ENCODE assay signal across 23 cellular contexts in genomic region chr2:18833941-18834340, GRCh38.
DNase-seq lines count a peak whose midpoint lies in the region; ATAC-seq and TF ChIP-seq lines count a peak whose summit lies in the region.
"Had no signal": no experiment of that assay in that cellular context is flagged by ENCODE, and none has a peak within 500 bp of the region (broad histone marks: within the 10 kb centered on the region; RNA-seq: fewer than 3 reads in every experiment).

No MANE protein-coding gene starts in this region.

- H2AFZ ChIP-seq in mammary epithelial cell (ENCODE audit: low read depth, low read length): no peak overlapping the region

- 96% methylated on average over 2 of the region's 2 CpGs for WGBS in mammary epithelial cell (ENCODE audit: low coverage, missing lambda C conversion rate)
- WGBS in testis, 2 donors: 96 to 100% methylated on average over 2 of the region's 2 CpGs

- H3K36me3 ChIP-seq in mammary epithelial cell (ENCODE audit: insufficient read depth, low read length) (no peaks in the 10 kb centered on the region), breast epithelium (no peaks in the 10 kb centered on the region), adipocyte (ENCODE audit: control insufficient read depth, insufficient read depth, low read length, severe bottlenecking) (no peaks in the 10 kb centered on the region), testis (ENCODE audit: low read depth, missing control alignments) (no peaks in the 10 kb centered on the region)

- H3K4me1 ChIP-seq in mammary epithelial cell (ENCODE audit: insufficient read depth, low read length): peaks cover 24% of the 10 kb centered on the region
- no peaks in the 10 kb centered on the region for H3K4me1 ChIP-seq in breast epithelium
- H3K4me1 ChIP-seq in adipocyte (ENCODE audit: control insufficient read depth, insufficient read depth, low read length): peaks cover 64% of the 10 kb centered on the region
- H3K4me1 ChIP-seq in testis: peaks cover 47% of the 10 kb centered on the region

- TF ChIP-seq POLR2A in breast epithelium (IDR thresholded peaks at IDR 0.05) (no peak), testis (IDR thresholded peaks at IDR 0.05) (no peak)

- H3K4me3 ChIP-seq in mammary epithelial cell (replicated peaks in 1 of 3; ENCODE audit: insufficient read depth in 1 of 3, low read depth in 2 of 3, low read length in 3 of 3) (no peak overlapping the region), breast epithelium (no peak overlapping the region), adipocyte (ENCODE audit: low read length) (peak overlapping the region; percentile 22), fibroblast of the aortic adventitia (ENCODE audit: low read depth, low read length) (no peak overlapping the region), testis (no peak overlapping the region)

- H3K27ac ChIP-seq in mammary epithelial cell (ENCODE audit: insufficient read depth, low read depth, low read length): no peak overlapping the region
- no peak overlapping the region for H3K27ac ChIP-seq in breast epithelium
- peak overlapping the region; percentile 32 to 57 for H3K27ac ChIP-seq in testis
- H3K27ac ChIP-seq: C4-2B had no signal

- intact Hi-C loops in mammary epithelial cell (cut with micrococcal nuclease): no loop called here
- intact Hi-C loops in breast epithelium (cut with DNase I; ENCODE audit: low total_unique reads): no loop called here
- intact Hi-C loops in testis (cut with DNase I; ENCODE audit: low total_unique reads): no loop called here

- no peak for ATAC-seq in HG02678 (IDR thresholded peaks at IDR 0.05; ENCODE audit: unreplicated experiment)
- ATAC-seq in HG03045 (IDR thresholded peaks at IDR 0.05; ENCODE audit: unreplicated experiment): no peak

- H3K9ac ChIP-seq in mammary epithelial cell (ENCODE audit: insufficient read depth, low read length) (no peak overlapping the region), adipocyte (ENCODE audit: low read length) (peak overlapping the region; percentile 25)

- H3K27me3 ChIP-seq in mammary epithelial cell (ENCODE audit: insufficient read depth, low read length) (no peaks in the 10 kb centered on the region), breast epithelium (no peaks in the 10 kb centered on the region), adipocyte (replicated peaks; ENCODE audit: control insufficient read depth, insufficient read depth, low read length) (no peaks in the 10 kb centered on the region), testis (no peaks in the 10 kb centered on the region)

- no peaks in the 10 kb centered on the region for H3K79me2 ChIP-seq in mammary epithelial cell (ENCODE audit: insufficient read depth, low read length)

- no peaks in the 10 kb centered on the region for H4K20me1 ChIP-seq in mammary epithelial cell (ENCODE audit: insufficient read depth, low read length)

- H3K9me3 ChIP-seq in mammary epithelial cell (replicated peaks; ENCODE audit: insufficient read depth, low read length): no peaks in the 10 kb centered on the region
- no peaks in the 10 kb centered on the region for H3K9me3 ChIP-seq in breast epithelium
- no peaks in the 10 kb centered on the region for H3K9me3 ChIP-seq in adipocyte (ENCODE audit: control insufficient read depth, low read length)
- H3K9me3 ChIP-seq in testis: no peaks in the 10 kb centered on the region

- CTCF ChIA-PET in mammary epithelial cell (lab: Charles Lee; ENCODE audit: low non-redundant PET): no interaction called here

- in situ Hi-C loops in mammary epithelial cell (cut with MboI; ENCODE audit: low sequenced_read_pairs in 2 of 2): no loop called here

- TF ChIP-seq CTCF in mammary epithelial cell (conservative IDR thresholded peaks at IDR 0.05 in 1 of 2, IDR thresholded peaks at IDR 0.05 in 1 of 2; ENCODE audit: extremely low read depth in 1 of 2, insufficient read depth in 1 of 2, low read depth in 1 of 2, low read length in 2 of 2) (no peak), breast epithelium (IDR thresholded peaks at IDR 0.05) (no peak), fibroblast of the aortic adventitia (IDR thresholded peaks at IDR 0.05; ENCODE audit: insufficient read depth, low read length) (no peak), testis (IDR thresholded peaks at IDR 0.05) (no peak)

- BruUV-seq in mammary epithelial cell (replicated peaks; lab: Mats Ljungman, UMichigan): no TSS peak

- peak overlapping the region; percentile 23 for H3K4me2 ChIP-seq in mammary epithelial cell (ENCODE audit: insufficient read depth, low read depth, low read length)

- no peak for DNase-seq in mammary epithelial cell
- DNase-seq in breast epithelium (ENCODE audit: low spot score in 2 of 2): no peak
- DNase-seq in adipocyte (ENCODE audit: low read depth): no peak
- peak; percentile 30 for DNase-seq in fibroblast of the aortic adventitia (ENCODE audit: low read depth)
- DNase-seq in testis: no peak
- no peak for DNase-seq in NCI-H1092 (lab: John Stamatoyannopoulos, UW)
- DNase-seq: 8988T; Calu3; CD8-positive, alpha-beta memory T cell; DMS153; GDM1; H9; KG1; NCI-H1092 treated with DMSO at 0.1 percent for 48 hours; NCI-H1436 treated with DMSO at 0.1 percent for 48 hours; NCI-H1930; NCI-H2227 treated with DMSO at 0.1 percent for 48 hours; NCI-H510A treated with DMSO at 0.1 percent for 48 hours; NCI-H774; Right ventricle myocardium superior had no signal

- dilution Hi-C loops in mammary epithelial cell (cut with HindIII; ENCODE audit: low sequenced_read_pairs): no loop called here

Comparison
In these comparisons a context has a peak if more than half of its experiments do, and no peak if none do; other contexts are left out.
1. H3K27ac ChIP-seq: peak in testis (2 of 2); none in mammary epithelial cell (single experiment) and breast epithelium (0 of 2).